In the genomic region with DNA sequence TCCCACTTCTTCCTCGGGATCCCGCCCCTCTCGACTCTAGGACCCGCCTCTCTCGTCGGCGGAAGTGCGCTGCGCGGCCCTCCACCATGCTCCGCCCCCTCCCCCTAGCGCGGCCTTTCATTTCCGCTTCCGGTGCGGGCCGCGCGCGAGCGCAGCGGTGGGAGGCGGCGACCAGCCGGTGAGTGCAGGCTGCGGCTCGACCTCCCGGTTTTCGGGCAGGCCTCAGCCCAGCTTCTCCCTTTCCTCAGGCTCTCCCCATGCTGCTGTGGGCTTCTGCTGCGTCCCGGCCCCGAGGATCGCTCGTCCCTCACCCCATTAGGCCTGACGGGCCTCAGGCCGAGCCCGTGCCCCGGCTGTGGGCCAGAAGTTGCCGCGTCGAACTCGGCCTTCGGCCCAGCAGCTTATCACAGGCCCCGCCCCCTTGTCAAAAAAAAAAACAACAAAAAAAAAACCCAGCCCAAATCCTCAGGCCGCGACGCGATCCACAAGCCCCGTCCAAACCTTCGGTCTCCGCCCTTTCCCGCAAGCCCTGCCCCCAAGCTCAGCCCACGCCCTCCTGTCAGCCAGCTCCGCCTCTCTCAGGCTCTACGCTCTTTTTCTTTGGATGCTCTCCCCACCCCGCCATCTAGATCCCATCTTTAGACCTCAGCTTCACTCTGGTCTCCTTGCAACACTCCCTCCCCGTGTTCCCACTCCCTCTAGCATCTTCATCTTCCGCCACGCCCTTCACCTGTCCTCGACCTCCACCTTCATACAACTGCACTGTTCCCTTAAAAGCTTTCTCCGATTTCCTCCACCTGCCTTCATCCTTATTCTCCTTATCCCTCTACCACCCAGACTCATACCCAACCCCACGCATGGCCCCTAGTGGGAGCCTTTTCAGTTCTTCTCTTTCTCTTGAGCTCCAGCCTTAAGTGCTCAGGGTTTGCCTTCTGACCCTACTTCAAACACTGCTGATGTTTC, we compare ENCODE assay signal across 8 cellular contexts. TPM values are rescaled to one million over a fixed set of nuclear protein-coding genes. Genes with fewer than 3 reads are reported as not detected.
DNase-seq lines count a peak whose midpoint lies in the region; FAIRE-seq and TF ChIP-seq lines count a peak whose summit lies in the region.

A gene with protein sequence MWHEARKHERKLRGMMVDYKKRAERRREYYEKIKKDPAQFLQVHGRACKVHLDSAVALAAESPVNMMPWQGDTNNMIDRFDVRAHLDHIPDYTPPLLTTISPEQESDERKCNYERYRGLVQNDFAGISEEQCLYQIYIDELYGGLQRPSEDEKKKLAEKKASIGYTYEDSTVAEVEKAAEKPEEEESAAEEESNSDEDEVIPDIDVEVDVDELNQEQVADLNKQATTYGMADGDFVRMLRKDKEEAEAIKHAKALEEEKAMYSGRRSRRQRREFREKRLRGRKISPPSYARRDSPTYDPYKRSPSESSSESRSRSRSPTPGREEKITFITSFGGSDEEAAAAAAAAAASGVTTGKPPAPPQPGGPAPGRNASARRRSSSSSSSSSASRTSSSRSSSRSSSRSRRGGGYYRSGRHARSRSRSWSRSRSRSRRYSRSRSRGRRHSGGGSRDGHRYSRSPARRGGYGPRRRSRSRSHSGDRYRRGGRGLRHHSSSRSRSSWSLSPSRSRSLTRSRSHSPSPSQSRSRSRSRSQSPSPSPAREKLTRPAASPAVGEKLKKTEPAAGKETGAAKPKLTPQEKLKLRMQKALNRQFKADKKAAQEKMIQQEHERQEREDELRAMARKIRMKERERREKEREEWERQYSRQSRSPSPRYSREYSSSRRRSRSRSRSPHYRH (plus strand): TSS at position 115 of the 963 bp plus-strand sequence. CDS start 1,168 bp downstream, outside the sequence.

- peak within 1 kb of the TSS; percentile 70; the same call in 1 of the 2 replicates for H2AFZ ChIP-seq in MM.1S (ENCODE audit: low read length)

- H4K20me1 ChIP-seq in MM.1S (ENCODE audit: insufficient read depth, low read length): peaks cover 10% of the 10 kb centered on the region

- H3F3A ChIP-seq in MM.1S (ENCODE audit: insufficient read depth, low read length): peaks cover 9% of the 10 kb centered on the region

- H3K27ac ChIP-seq in MM.1S (ENCODE audit: low read length) (peak within 1 kb of the TSS; percentile 92), substantia nigra (ENCODE audit: low read depth, low read length, poor library complexity, severe bottlenecking) (peak within 1 kb of the TSS; percentile 92)

- H3K79me2 ChIP-seq in MM.1S (ENCODE audit: low read length): peaks cover 52% of the 10 kb centered on the region

- peak; percentile 88 for DNase-seq in ELF-1 (ENCODE audit: low read depth, low spot score)
- DNase-seq in H7: peak; percentile 99
- peak; percentile 88 for DNase-seq in MM.1S
- peak; percentile 82 for DNase-seq in SK-N-DZ (ENCODE audit: low spot score)
- peak; percentile 89 for DNase-seq in activated naive CD4-positive, alpha-beta T cell treated with Interleukin-2 at 50 U/mL for 16 hours
- DNase-seq in frontal cortex (ENCODE audit: low spot score in 2 of 2): peak; percentile 91 to 93
- peak; percentile 55 for DNase-seq in non-pigmented ciliary epithelial cell (ENCODE audit: low read depth)
- DNase-seq in substantia nigra (lab: John Stamatoyannopoulos, UW): peak in 48 of 49 donors; percentile 28 to 92 (median 82)

- H3K36me3 ChIP-seq in H7 (replicated peaks; ENCODE audit: control insufficient read depth, insufficient read depth, low read length): peaks cover 22% of the 10 kb centered on the region
- peaks cover 5% of the 10 kb centered on the region; the same call in 1 of the 2 replicates for H3K36me3 ChIP-seq in MM.1S (replicated peaks; ENCODE audit: insufficient read depth, low read length)

- peak within 1 kb of the TSS; percentile 99 for H3K4me3 ChIP-seq in H7 (ENCODE audit: insufficient read depth, low read depth, low read length)
- H3K4me3 ChIP-seq in MM.1S (ENCODE audit: low read length): peak within 1 kb of the TSS; percentile 96

- no peaks in the 10 kb centered on the region for H3K27me3 ChIP-seq in H7 (ENCODE audit: control insufficient read depth, insufficient read depth, low read length)
- H3K27me3 ChIP-seq in MM.1S (replicated peaks; ENCODE audit: insufficient read depth, low read length): no peaks in the 10 kb centered on the region

- TF ChIP-seq CTCF in MM.1S (IDR thresholded peaks at IDR 0.05; ENCODE audit: low read length): no peak

- no peaks in the 10 kb centered on the region for H3K9me2 ChIP-seq in MM.1S (replicated peaks; ENCODE audit: insufficient read depth, low read length)

- FAIRE-seq in frontal cortex (lab: Jason Lieb, UNC): peak; percentile 60

- H3K9ac ChIP-seq in MM.1S (ENCODE audit: low read length): peak within 1 kb of the TSS; percentile 97

- H3K4me2 ChIP-seq in MM.1S (ENCODE audit: low read depth, low read length): peak within 1 kb of the TSS; percentile 93

- no peaks in the 10 kb centered on the region for H3K9me3 ChIP-seq in MM.1S (replicated peaks; ENCODE audit: insufficient read depth, low read length)

- H3K4me1 ChIP-seq in MM.1S (ENCODE audit: low read length): peaks cover 19% of the 10 kb centered on the region

RNA-seq across cellular contexts. Expression of the gene that starts here (rescaled TPM):
- total RNA-seq in H7 (2014; rRNA removed; shearing (Covaris generic)): 31.4 and 35.2 TPM in 2 replicates
- polyA plus RNA-seq in SK-N-DZ (2014; cell fraction: cytosol; rRNA removed): 68.5 and 81.1 TPM in 2 replicates
- polyA plus RNA-seq in SK-N-DZ (2014; cell fraction: nucleus; rRNA removed): 469 and 686 TPM in 2 replicates
- total RNA-seq in frontal cortex: 5.3 TPM

Comparison
In these comparisons a context has a peak if more than half of its experiments do, and no peak if none do; other contexts are left out.
1. Peak in every context shown above with its lines: DNase-seq, H3K4me3 ChIP-seq and H3K27ac ChIP-seq.